8 cellular contexts compared by ENCODE assay signal in genomic region chr19:1672038-1672768, GRCh38. TPM values are rescaled to one million over a fixed set of nuclear protein-coding genes. Genes with fewer than 3 reads are reported as not detected.
DNase-seq lines count a peak whose midpoint lies in the region; ATAC-seq, FAIRE-seq and TF ChIP-seq lines count a peak whose summit lies in the region.

No MANE protein-coding gene starts in this region.

- H3K18ac ChIP-seq in H1 (ENCODE audit: extremely low read depth, low read length) = no peak overlapping the region

- CTCF ChIA-PET in Calu3 (lab: Charles Lee) = interaction anchor here (0.5 to 2.2 kb wide), 9 partner anchors 66 to 154 kb away, joined by 3 to 19 read pairs (median 7); no protein-coding TSS in a partner anchor
- CTCF ChIA-PET in H1 (lab: Charles Lee; ENCODE audit: partially characterized antibody) = interaction anchor here (0.6 to 6.0 kb wide), 52 partner anchors 9 to 1029 kb away, joined by 3 to 59 read pairs (median 4); partner anchors contain the start of gene UQCR11

- peak overlapping the region; percentile 92; the same call in 1 of the 2 replicates for H2AFZ ChIP-seq in Karpas-422 (ENCODE audit: low read length)
- no peak overlapping the region for H2AFZ ChIP-seq in H1 (ENCODE audit: low read length)

- no peak overlapping the region for H2BK15ac ChIP-seq in H1 (ENCODE audit: low read length)

- H3K9me3 ChIP-seq in Karpas-422 (ENCODE audit: low read length) = no peaks in the 10 kb centered on the region
- no peaks in the 10 kb centered on the region for H3K9me3 ChIP-seq in H1 (ENCODE audit: insufficient read depth in 2 of 2, low read depth in 1 of 2, low read length in 1 of 2)
- no peaks in the 10 kb centered on the region for H3K9me3 ChIP-seq in vagina

- no peaks in the 10 kb centered on the region for H3K9me3 Mint-ChIP-seq in Calu3 (ENCODE audit: low read depth, unreplicated experiment)
- H3K9me3 Mint-ChIP-seq in natural killer cell = no peaks in the 10 kb centered on the region

- DNase-seq in Calu3 (peak; percentile 56), Karpas-422 (peak; percentile 86), H1 (ENCODE audit: low read depth in 1 of 2, low spot score in 2 of 2) (peak in 1 of 2 experiments; percentile 81), natural killer cell (peak; percentile 52), vagina (ENCODE audit: extremely low spot score in 2 of 2) (no peak), KG1 (lab: John Stamatoyannopoulos, UW) (no peak)
- DNase-seq in activated CD4-positive, alpha-beta T cell treated with anti-CD3 and anti-CD28 coated beads, Interleukin-2, amount 50 U/mL, for 48 hours = peak; percentile 67 to 71

- H4K20me1 ChIP-seq in Karpas-422 (ENCODE audit: insufficient read depth, low read depth, low read length) (no peaks in the 10 kb centered on the region), H1 (replicated peaks in 1 of 2; ENCODE audit: control insufficient read depth in 1 of 2, insufficient read depth in 2 of 2, low read length in 2 of 2) (peaks cover 0 to 6% of the 10 kb centered on the region in 2 experiments)

- no peak overlapping the region for H4K91ac ChIP-seq in H1 (replicated peaks; ENCODE audit: insufficient read length, low read length)

- H2BK5ac ChIP-seq in H1 (ENCODE audit: low read depth, low read length) = no peak overlapping the region

- H2BK12ac ChIP-seq in H1 (ENCODE audit: low read depth, low read length) = no peak overlapping the region

- H3K56ac ChIP-seq in H1 (replicated peaks; ENCODE audit: insufficient read length, low read depth, low read length) = no peak overlapping the region

- POLR2A ChIA-PET in H1 (lab: Charles Lee; ENCODE audit: partially characterized antibody) = interaction anchor here (0.8 to 2.3 kb wide), 4 partner anchors 9 to 93 kb away, joined by 3 to 6 read pairs (median 3); no protein-coding TSS in a partner anchor

- H3K14ac ChIP-seq in H1 (ENCODE audit: insufficient read length) = no peak overlapping the region

- H3K4me1 ChIP-seq in Karpas-422 (ENCODE audit: low read length) = peaks cover 44% of the 10 kb centered on the region
- peaks cover 0 to 16% (median 10%) of the 10 kb centered on the region in 4 experiments; a peak in 6 of 7 replicates for H3K4me1 ChIP-seq in H1 (replicated peaks in 1 of 4; ENCODE audit: control insufficient read depth in 3 of 4, insufficient read depth in 4 of 4, low read length in 3 of 4)
- peaks cover 29% of the 10 kb centered on the region for H3K4me1 ChIP-seq in vagina

- H3K27me3 ChIP-seq in Karpas-422 (ENCODE audit: low read length) (no peaks in the 10 kb centered on the region), H1 (replicated peaks in 1 of 4; ENCODE audit: control insufficient read depth in 3 of 4, extremely low read depth in 1 of 4, insufficient read depth in 3 of 4, low read length in 3 of 4) (peaks cover 34 to 91% (median 80%) of the 10 kb centered on the region in 4 experiments), vagina (peaks cover 12% of the 10 kb centered on the region)

- no peak overlapping the region for H4K5ac ChIP-seq in H1 (ENCODE audit: insufficient read length, low read depth, low read length)

- H3K4ac ChIP-seq in H1 (replicated peaks; ENCODE audit: insufficient read length, low read depth, low read length) = no peak overlapping the region

- ATAC-seq in natural killer cell (peak; percentile 67 to 76 (median 74)), HG03095 (IDR thresholded peaks at IDR 0.05; ENCODE audit: unreplicated experiment) (no peak)

- H3K4me3 Mint-ChIP-seq in Calu3 (ENCODE audit: low read depth, unreplicated experiment) = peak overlapping the region; percentile 40
- peak overlapping the region; percentile 42 for H3K4me3 Mint-ChIP-seq in natural killer cell

- TF ChIP-seq POLR2A in H1 (IDR thresholded peaks at IDR 0.05; ENCODE audit: control extremely low read depth in 1 of 2, low read depth in 2 of 2, low read length in 2 of 2) = no peak
- no peak for TF ChIP-seq POLR2A in vagina (IDR thresholded peaks at IDR 0.05)

- H3K23ac ChIP-seq in H1 (ENCODE audit: insufficient read length) = no peak overlapping the region

- no peak for FAIRE-seq in H1 (lab: Jason Lieb, UNC)

- no peaks in the 10 kb centered on the region for H3K36me3 ChIP-seq in Karpas-422 (ENCODE audit: insufficient read depth, low read length)
- H3K36me3 ChIP-seq in H1 (ENCODE audit: control insufficient read depth in 2 of 4, insufficient read depth in 4 of 4, low read length in 3 of 4) = no peaks in the 10 kb centered on the region
- H3K36me3 ChIP-seq in vagina = no peaks in the 10 kb centered on the region

- peaks cover 14% of the 10 kb centered on the region for H3K23me2 ChIP-seq in H1 (ENCODE audit: low read depth, low read length)

- H3K79me1 ChIP-seq in H1 (ENCODE audit: low read depth, low read length) = no peaks in the 10 kb centered on the region

- H3K4me1 Mint-ChIP-seq in Calu3 (ENCODE audit: low read depth, unreplicated experiment) = peaks cover 13% of the 10 kb centered on the region
- peaks cover 0 to 5% of the 10 kb centered on the region in 2 donors for H3K4me1 Mint-ChIP-seq in natural killer cell

- H3K36me3 Mint-ChIP-seq in Calu3 (ENCODE audit: insufficient read depth, unreplicated experiment) = peaks cover 9% of the 10 kb centered on the region
- H3K36me3 Mint-ChIP-seq in natural killer cell = no peaks in the 10 kb centered on the region

- peaks cover 37% of the 10 kb centered on the region for H3K27me3 Mint-ChIP-seq in Calu3 (ENCODE audit: unreplicated experiment)
- H3K27me3 Mint-ChIP-seq in natural killer cell (ENCODE audit: low read depth in 2 of 2) = peaks cover 17 to 38% of the 10 kb centered on the region in 2 donors

- H3K27ac ChIP-seq in Karpas-422 (ENCODE audit: low read length) = no peak overlapping the region
- H3K27ac ChIP-seq in H1 (ENCODE audit: low read depth, low read length) = no peak overlapping the region
- H3K27ac ChIP-seq in vagina = no peak overlapping the region

- H3K9ac ChIP-seq in Karpas-422 (ENCODE audit: low read length) = peak overlapping the region; percentile 70
- H3K9ac ChIP-seq in H1 (replicated peaks in 1 of 4; ENCODE audit: extremely low read depth in 1 of 4, low read depth in 3 of 4, low read length in 3 of 4) = no peak overlapping the region

- H3K4me3 ChIP-seq in Karpas-422 (ENCODE audit: low read length) = peak overlapping the region; percentile 62; the same call in 1 of the 2 replicates
- H3K4me3 ChIP-seq in H1 (ENCODE audit: extremely low read depth in 1 of 4, insufficient read depth in 2 of 4, low read depth in 3 of 4, low read length in 4 of 4) = peak overlapping the region in 3 of 4 experiments; percentile 5 to 60 (median 6); a peak in 4 of 8 replicates
- no peak overlapping the region for H3K4me3 ChIP-seq in vagina

- H3K9me2 ChIP-seq in Karpas-422 (replicated peaks; ENCODE audit: insufficient read depth, low read length) = no peaks in the 10 kb centered on the region

- TF ChIP-seq CTCF in Calu3 (IDR thresholded peaks at IDR 0.05; ENCODE audit: unreplicated experiment) (peak; percentile 93), H1 (IDR thresholded peaks at IDR 0.05; ENCODE audit: control extremely low read depth in 1 of 3, insufficient read depth in 1 of 3, low read depth in 1 of 3, low read length in 3 of 3) (peak; percentile 47 to 82 (median 80)), natural killer cell (IDR thresholded peaks at IDR 0.05) (peak; percentile 97), vagina (IDR thresholded peaks at IDR 0.05) (peak; percentile 21 to 99 (median 44))

- no peak overlapping the region for H2BK20ac ChIP-seq in H1 (ENCODE audit: low read length)

- no peak overlapping the region for H4K8ac ChIP-seq in H1 (ENCODE audit: extremely low read depth, insufficient read depth, low read length)

- H2BK120ac ChIP-seq in H1 (replicated peaks; ENCODE audit: low read depth, low read length) = no peak overlapping the region

- peak; percentile 79 to 85 for TF ChIP-seq RAD21 in H1 (IDR thresholded peaks at IDR 0.05 in 1 of 2, conservative IDR thresholded peaks at IDR 0.05 in 1 of 2; ENCODE audit: low read depth in 2 of 2, low read length in 2 of 2)

- intact Hi-C loops in Calu3 (cut with micrococcal nuclease; ENCODE audit: unreplicated experiment) (loop anchor here (5.0 to 10.0 kb wide), 2 partner anchors 123 to 125 kb away; no protein-coding TSS in a partner anchor), natural killer cell (cut with micrococcal nuclease) (loop anchor here (2.0 to 5.0 kb wide), 3 partner anchors 65 to 125 kb away; partner anchors contain the start of gene UQCR11), vagina (cut with DNase I) (no loop called here)

- peak overlapping the region; percentile 75 for H3K4me2 ChIP-seq in Karpas-422 (ENCODE audit: low read depth, low read length, poor library complexity, severe bottlenecking)
- peak overlapping the region; percentile 3 to 93 for H3K4me2 ChIP-seq in H1 (ENCODE audit: insufficient read depth in 1 of 2, low read depth in 2 of 2, low read length in 2 of 2)

- 19% methylated on average over 34 of the region's 57 CpGs; no CpG with 5 or more reads in 1 of the 2 experiments for WGBS in H1 (ENCODE audit: extremely low coverage in 1 of 2, insufficient coverage in 1 of 2, insufficient read length in 1 of 2, insufficient replicate concordance in 2 of 2, low coverage in 1 of 2, low lambda C conversion rate in 2 of 2, missing lambda C conversion rate in 1 of 2), 2 experiments

- BruUV-seq in Calu3 (replicated peaks; lab: Mats Ljungman, UMichigan) = no TSS peak

- TF ChIP-seq EP300 in H1 (IDR thresholded peaks at IDR 0.05; ENCODE audit: borderline replicate concordance in 1 of 2, low read depth in 2 of 2, low read length in 2 of 2) = no peak

- H3K79me2 ChIP-seq in Karpas-422 (ENCODE audit: low read length) = no peaks in the 10 kb centered on the region
- H3K79me2 ChIP-seq in H1 (ENCODE audit: control insufficient read depth in 1 of 2, insufficient read depth in 2 of 2, low read length in 2 of 2) = no peaks in the 10 kb centered on the region

- H3K27ac Mint-ChIP-seq in Calu3 (ENCODE audit: unreplicated experiment) = no peak overlapping the region
- no peak overlapping the region for H3K27ac Mint-ChIP-seq in natural killer cell

- no peak overlapping the region for H2AK5ac ChIP-seq in H1 (ENCODE audit: low read depth, low read length)

TF ChIP-seq in H1, 55 proteins besides CTCF, POLR2A, EP300 and RAD21 (continues in another document):
- TF ChIP-seq JUN (IDR thresholded peaks at IDR 0.05; ENCODE audit: low read depth, low read length) (no peak), CHD1 (IDR thresholded peaks at IDR 0.05; ENCODE audit: low read depth, low read length) (no peak)

RNA-seq across cellular contexts. Expression of gene TCF3, which starts 19.8 kb away (rescaled TPM):
- 102 and 110 TPM in 2 replicates for total RNA-seq in Calu3 (2022)
- total RNA-seq in Karpas-422 (2014; rRNA removed; shearing (Covaris generic); ENCODE audit: low replicate concordance) = 91.5 and 284 TPM in 2 replicates
- total RNA-seq in H1 (2021; fragmentation: NEBNext Ultra II Directional; extraction: Animal tissue kit (Norgen Biotek cat#: 25700)) = 340 and 348 TPM in 2 replicates
- 241 and 471 TPM in 2 replicates for polyA plus RNA-seq in H1 (2011; rRNA removed)
- 271 TPM for polyA plus RNA-seq in H1 (2011; cell fraction: cytosol; rRNA removed)
- 468 TPM for polyA plus RNA-seq in H1 (2011; cell fraction: nucleus; rRNA removed)
- polyA plus RNA-seq in H1 (2012, experiment 1 of 2) = 258 to 276 TPM (median 262 TPM) in 4 replicates
- 216 TPM for polyA plus RNA-seq in H1 (2012, experiment 2 of 2)
- polyA plus RNA-seq in H1 (2013, experiment 1 of 2) = 188 TPM
- 190 TPM for polyA plus RNA-seq in H1 (2013, experiment 2 of 2)
- polyA minus RNA-seq in H1 (2011; rRNA and poly(A)+ RNA removed) = 47.7 and 78.0 TPM in 2 replicates
- 232 TPM for polyA minus RNA-seq in H1 (2011; cell fraction: cytosol; rRNA and poly(A)+ RNA removed)
- polyA minus RNA-seq in H1 (2011; cell fraction: nucleus; rRNA and poly(A)+ RNA removed) = 124 TPM
- total RNA-seq in natural killer cell = 10 to 100 TPM; 54.5 to 72.2 (median 64.3) TPM
- 26.0 TPM for total RNA-seq in vagina

Comparison
In these comparisons a context has a peak if more than half of its experiments do, and no peak if none do; other contexts are left out.
1. DNase-seq: peak in Calu3 (single experiment), Karpas-422 (single experiment), activated CD4-positive, alpha-beta T cell treated with anti-CD3 and anti-CD28 coated beads, Interleukin-2, amount 50 U/mL, for 48 hours (2 of 2) and natural killer cell (single experiment); none in vagina (0 of 2) and KG1 (single experiment).
2. CTCF ChIP-seq: peak in every context shown above with its lines; median percentile 97 in natural killer cell; 93 in Calu3; 80 in H1; 44 in vagina.
3. H3K4me3 ChIP-seq: peak in Karpas-422 (single experiment) and H1 (3 of 4); none in vagina (0 of 2).